13 cellular contexts compared by ENCODE assay signal in the genomic region with DNA sequence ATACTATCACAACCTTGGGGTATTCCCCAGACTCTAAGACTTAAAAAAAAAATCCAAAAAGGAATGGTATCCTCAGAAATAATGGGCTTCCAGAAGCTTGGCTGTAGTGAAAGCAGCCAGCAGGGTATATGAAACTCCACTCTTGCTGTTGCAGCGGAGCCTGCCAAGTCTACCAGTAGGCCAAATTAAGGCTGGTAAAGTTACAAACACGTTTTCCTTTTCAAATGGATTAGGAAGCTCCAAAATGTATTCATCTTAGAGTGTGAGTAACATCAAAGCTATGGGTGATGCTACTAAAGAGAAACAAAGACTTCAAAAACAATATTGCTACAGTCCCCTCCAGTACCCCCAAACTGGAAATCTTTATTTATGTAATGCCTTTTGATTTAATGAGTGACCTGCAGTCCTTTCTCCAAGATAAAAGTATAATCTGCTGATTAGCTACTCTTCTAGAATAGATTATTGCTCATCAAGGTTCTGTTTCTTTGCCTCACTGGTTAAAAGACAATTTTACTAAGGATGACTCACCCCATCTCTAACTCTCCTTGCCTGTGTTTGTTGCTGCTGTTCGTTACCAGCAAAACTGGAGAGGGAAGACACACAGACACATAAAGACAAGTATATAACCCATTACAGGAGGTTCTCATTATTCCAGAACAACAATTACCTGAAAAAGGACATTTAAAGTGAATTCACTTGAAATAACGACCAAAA.
DNase-seq lines count a peak whose midpoint lies in the region; FAIRE-seq and TF ChIP-seq lines count a peak whose summit lies in the region.
"Had no signal": no experiment of that assay in that cellular context is flagged by ENCODE, and none has a peak within 500 bp of the region (broad histone marks: within the 10 kb centered on the region; RNA-seq: fewer than 3 reads in every experiment).

No MANE protein-coding gene starts in this region.

- no peak overlapping the region for H2AFZ ChIP-seq in osteoblast (ENCODE audit: low read length)

- H3K27me3 ChIP-seq in osteoblast (ENCODE audit: insufficient read depth, low read length) (no peaks in the 10 kb centered on the region), esophagus muscularis mucosa (no peaks in the 10 kb centered on the region)
- H3K27me3 ChIP-seq: colonic mucosa, heart left ventricle, transverse colon had no signal

- no peak overlapping the region for H3K27ac ChIP-seq in osteoblast (ENCODE audit: low read depth, low read length)
- no peak overlapping the region for H3K27ac ChIP-seq in esophagus muscularis mucosa (replicated peaks in 1 of 4)
- H3K27ac ChIP-seq: colonic mucosa, heart left ventricle, HL-60, transverse colon, VCaP had no signal

- intact Hi-C loops in esophagus muscularis mucosa (cut with DNase I): no loop called here

- no peak overlapping the region for H3K4me2 ChIP-seq in osteoblast (ENCODE audit: insufficient read depth, low read length)

- peak; percentile 30 for DNase-seq in Daoy (ENCODE audit: low read depth)
- peak; percentile 5 for DNase-seq in NB4 (ENCODE audit: low read depth)
- DNase-seq in choroid plexus epithelial cell (ENCODE audit: low read depth): peak; percentile 61
- peak; percentile 44 for DNase-seq in osteoblast (ENCODE audit: insufficient read length, low spot score, missing footprints)
- DNase-seq in esophagus muscularis mucosa (ENCODE audit: extremely low spot score): no peak
- DNase-seq in urothelium cell line (ENCODE audit: low spot score): no peak
- no peak for DNase-seq in Kasumi-1 (lab: John Stamatoyannopoulos, UW)
- DNase-seq in GM12892 (ENCODE audit: insufficient read length): no peak
- DNase-seq: colonic mucosa, heart left ventricle, transverse colon had no signal

- H3K4me3 ChIP-seq in NB4 (ENCODE audit: low read depth, low read length): no peak overlapping the region
- no peak overlapping the region for H3K4me3 ChIP-seq in choroid plexus epithelial cell (ENCODE audit: low read depth, low read length)
- no peak overlapping the region for H3K4me3 ChIP-seq in osteoblast (ENCODE audit: insufficient read depth, low read length)
- no peak overlapping the region for H3K4me3 ChIP-seq in esophagus muscularis mucosa
- H3K4me3 ChIP-seq: colonic mucosa, heart left ventricle, transverse colon had no signal

- H3K9me3 ChIP-seq in osteoblast (ENCODE audit: low read depth, low read length): no peaks in the 10 kb centered on the region
- H3K9me3 ChIP-seq in esophagus muscularis mucosa: no peaks in the 10 kb centered on the region
- H3K9me3 ChIP-seq: colonic mucosa, heart left ventricle, transverse colon had no signal

- 62% methylated on average over 4 of the region's 4 CpGs for WGBS in esophagus muscularis mucosa

- H3K36me3 ChIP-seq in osteoblast (ENCODE audit: insufficient read depth, low read length) (no peaks in the 10 kb centered on the region), esophagus muscularis mucosa (no peaks in the 10 kb centered on the region)
- H3K36me3 ChIP-seq: colonic mucosa, heart left ventricle, transverse colon had no signal

- TF ChIP-seq POLR2A in NB4 (IDR thresholded peaks at IDR 0.05; ENCODE audit: extremely low read depth, insufficient read length) (no peak), esophagus muscularis mucosa (IDR thresholded peaks at IDR 0.05; ENCODE audit: low read depth) (no peak), GM12892 (IDR thresholded peaks at IDR 0.05; ENCODE audit: low read depth, low read length) (no peak)

- FAIRE-seq in urothelium cell line (lab: Jason Lieb, UNC) (no peak), GM12892 (lab: Jason Lieb, UNC) (no peak)

- no peaks in the 10 kb centered on the region for H3K79me2 ChIP-seq in osteoblast (ENCODE audit: insufficient read depth, low read length)

- H3K4me1 ChIP-seq in osteoblast (ENCODE audit: insufficient read depth, low read length) (peaks cover 9% of the 10 kb centered on the region), esophagus muscularis mucosa (peaks cover 0 to 8% (median 3%) of the 10 kb centered on the region in 4 donors)
- H3K4me1 ChIP-seq: colonic mucosa, transverse colon had no signal

- no peaks in the 10 kb centered on the region for H4K20me1 ChIP-seq in osteoblast (ENCODE audit: insufficient read depth, low read length)

- TF ChIP-seq EP300 in esophagus muscularis mucosa (IDR thresholded peaks at IDR 0.05): no peak

- TF ChIP-seq CTCF in NB4 (IDR thresholded peaks at IDR 0.05; ENCODE audit: low read depth, low read length): no peak
- peak; percentile 5 for TF ChIP-seq CTCF in choroid plexus epithelial cell (conservative IDR thresholded peaks at IDR 0.05; ENCODE audit: low read depth, low read length)
- no peak for TF ChIP-seq CTCF in osteoblast (IDR thresholded peaks at IDR 0.05; ENCODE audit: extremely low read depth, low read depth, low read length)
- no peak for TF ChIP-seq CTCF in esophagus muscularis mucosa (IDR thresholded peaks at IDR 0.05)

Comparison
In these comparisons a context has a peak if more than half of its experiments do, and no peak if none do; other contexts are left out.
1. DNase-seq: peak in Daoy (single experiment), NB4 (single experiment), choroid plexus epithelial cell (single experiment) and osteoblast (single experiment); none in esophagus muscularis mucosa (single experiment), urothelium cell line (single experiment), Kasumi-1 (0 of 2) and GM12892 (single experiment).